ENCODE assay signal across 21 cellular contexts in genomic region chr12:14578646-14579045, GRCh38. TPM values are rescaled to one million over a fixed set of nuclear protein-coding genes. Genes with fewer than 3 reads are reported as not detected.
"Had no signal": no experiment of that assay in that cellular context is flagged by ENCODE, and none has a peak within 500 bp of the region (broad histone marks: within the 10 kb centered on the region; RNA-seq: fewer than 3 reads in every experiment).

No MANE protein-coding gene starts in this region.

- H3K9me3 Mint-ChIP-seq: activated naive CD4-positive, alpha-beta T cell treated with anti-CD3 and anti-CD28 coated beads, Interleukin-2, amount 10 ng/mL, durations not matched to agents 7 days and 5 days; activated T-cell treated with anti-CD3 and anti-CD28 coated beads, Interleukin-2, amount 50 U/mL, for 72 hours; endodermal cell; natural killer cell; stimulated activated naive CD8-positive, alpha-beta T cell treated with anti-CD3 and anti-CD28 coated beads, Interleukin-15, amount 100 ng/mL, for 72 hours had no signal

- ATAC-seq: activated T-cell treated with anti-CD3 and anti-CD28 coated beads, Interleukin-2, amount 50 U/mL, for 72 hours; gastrocnemius medialis; natural killer cell; stimulated activated naive CD8-positive, alpha-beta T cell treated with anti-CD3 and anti-CD28 coated beads, Interleukin-15, amount 100 ng/mL, for 72 hours had no signal

- H3K36me3 Mint-ChIP-seq: activated naive CD4-positive, alpha-beta T cell treated with anti-CD3 and anti-CD28 coated beads, Interleukin-2, amount 10 ng/mL, durations not matched to agents 7 days and 5 days; natural killer cell had no signal

- H3K27me3 Mint-ChIP-seq: stimulated activated naive CD8-positive, alpha-beta T cell treated with anti-CD3 and anti-CD28 coated beads, Interleukin-15, amount 100 ng/mL, for 72 hours had no signal

- H3K9me3 ChIP-seq: colonic mucosa, esophagus squamous epithelium, gastrocnemius medialis, left ventricle myocardium inferior, ovary, prostate gland, tibial artery had no signal

- H3K4me3 ChIP-seq: colonic mucosa, esophagus squamous epithelium, gastrocnemius medialis, left ventricle myocardium inferior, ovary, prostate gland, tibial artery had no signal

- H3K27ac ChIP-seq: colonic mucosa, esophagus squamous epithelium, gastrocnemius medialis, left ventricle myocardium inferior, ovary, prostate gland, tibial artery had no signal

- H3K4me1 ChIP-seq: gastrocnemius medialis, left ventricle myocardium inferior, prostate gland, tibial artery had no signal

- H3K36me3 ChIP-seq: colonic mucosa, esophagus squamous epithelium, gastrocnemius medialis, left ventricle myocardium inferior, ovary, prostate gland, tibial artery had no signal

- DNase-seq: activated CD4-positive, alpha-beta T cell treated with anti-CD3 and anti-CD28 coated beads for 4 hours; activated CD4-positive, alpha-beta T cell treated with anti-CD3 and anti-CD28 coated beads, Interleukin-2, amount 50 U/mL, for 48 hours; activated CD4-positive, CD25-positive, alpha-beta regulatory T cell; activated effector memory CD4-positive, alpha-beta T cell treated with anti-CD3 and anti-CD28 coated beads, Interleukin-2, amount 50 U/mL, for 16 hours; activated naive CD4-positive, alpha-beta T cell treated with anti-CD3 and anti-CD28 coated beads, Interleukin-2, amount 10 ng/mL, durations not matched to agents 7 days and 5 days; activated T-cell treated with anti-CD3 and anti-CD28 coated beads, Interleukin-2, amount 50 U/mL, for 72 hours; amygdala; colonic mucosa; endodermal cell; esophagus squamous epithelium; gastrocnemius medialis; hippocampal formation; left ventricle myocardium inferior; natural killer cell; ovary; stimulated activated CD4-positive, alpha-beta T cell treated with anti-CD3 and anti-CD28 coated beads, Interleukin-4, amount 100 ng/mL, for 1 hour; stimulated activated naive CD8-positive, alpha-beta T cell treated with anti-CD3 and anti-CD28 coated beads, Interleukin-15, amount 100 ng/mL, for 72 hours; T-helper 9 cell; tibial artery had no signal

- H3K4me3 Mint-ChIP-seq: activated naive CD4-positive, alpha-beta T cell treated with anti-CD3 and anti-CD28 coated beads, Interleukin-2, amount 10 ng/mL, durations not matched to agents 7 days and 5 days; activated T-cell treated with anti-CD3 and anti-CD28 coated beads, Interleukin-2, amount 50 U/mL, for 72 hours; endodermal cell; mesothelial cell of epicardium; natural killer cell; stimulated activated naive CD8-positive, alpha-beta T cell treated with anti-CD3 and anti-CD28 coated beads, Interleukin-15, amount 100 ng/mL, for 72 hours had no signal

- H3K27ac Mint-ChIP-seq: activated naive CD4-positive, alpha-beta T cell treated with anti-CD3 and anti-CD28 coated beads, Interleukin-2, amount 10 ng/mL, durations not matched to agents 7 days and 5 days; activated T-cell treated with anti-CD3 and anti-CD28 coated beads, Interleukin-2, amount 50 U/mL, for 72 hours; endodermal cell; mesothelial cell of epicardium; natural killer cell; stimulated activated naive CD8-positive, alpha-beta T cell treated with anti-CD3 and anti-CD28 coated beads, Interleukin-15, amount 100 ng/mL, for 72 hours had no signal

RNA-seq across cellular contexts. Expression of gene PLBD1, which starts 11.0 kb away (rescaled TPM):
- total RNA-seq: activated T-cell treated with anti-CD3 and anti-CD28 coated beads, Interleukin-2, amount 50 U/mL, for 72 hours had no signal
